In the genomic region with DNA sequence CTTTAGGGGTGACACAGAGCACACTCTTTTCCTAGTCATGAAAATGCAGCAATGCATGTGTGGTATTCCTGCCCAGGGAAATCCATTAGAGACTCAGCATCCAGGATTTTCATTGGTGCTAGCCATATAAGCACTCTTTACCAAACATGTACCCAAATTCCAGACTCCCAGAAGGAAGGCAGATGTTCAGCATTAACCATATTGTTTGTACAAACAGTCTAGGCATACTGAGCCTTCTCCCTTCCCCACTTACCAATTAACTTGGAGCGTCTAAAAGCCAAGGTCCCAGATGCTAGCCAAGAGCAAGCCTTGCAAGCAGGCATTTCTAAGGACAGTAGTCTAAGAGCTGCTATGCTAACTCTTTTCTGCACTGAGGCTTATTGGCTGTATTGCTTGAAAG, we compare ENCODE assay signal across 14 cellular contexts. TPM values are rescaled to one million over a fixed set of nuclear protein-coding genes. Genes with fewer than 3 reads are reported as not detected.
A peak's percentile ranks its signal among the peaks of the same experiment; 100 is the strongest.
DNase-seq lines count a peak whose midpoint lies in the region; ATAC-seq and TF ChIP-seq lines count a peak whose summit lies in the region.
"Had no signal": no experiment of that assay in that cellular context is flagged by ENCODE, and none has a peak within 500 bp of the region (broad histone marks: within the 10 kb centered on the region; RNA-seq: fewer than 3 reads in every experiment).

No MANE protein-coding gene starts in this region.

- H3K27me3 ChIP-seq in BJ (ENCODE audit: control insufficient read depth, insufficient read depth, low read length): no peaks in the 10 kb centered on the region
- H3K27me3 ChIP-seq: BE2C had no signal

- intact Hi-C loops in activated T-helper 1 cell treated with anti-CD3 and anti-CD28 coated beads, Interleukin-12 subunit alpha, Interleukin-12 subunit beta, Interleukin-2, Interleukin-4 antibody, amounts not matched to agents 30 ng/mL and 10 ng/mL and 1 ng/mL, durations not matched to agents 14 hours and 24 hours and 36 hours (cut with micrococcal nuclease): no loop called here
- intact Hi-C loops in mucosa of descending colon (cut with DNase I, micrococcal nuclease): no loop called here

- H3K4me3 Mint-ChIP-seq in activated T-helper 1 cell treated with anti-CD3 and anti-CD28 coated beads, Interleukin-12 subunit alpha, Interleukin-12 subunit beta, Interleukin-2, Interleukin-4 antibody, amounts not matched to agents 30 ng/mL and 10 ng/mL and 1 ng/mL, durations not matched to agents 14 hours and 24 hours and 36 hours: no peak overlapping the region

- H3K4me1 Mint-ChIP-seq in activated T-helper 1 cell treated with anti-CD3 and anti-CD28 coated beads, Interleukin-12 subunit alpha, Interleukin-12 subunit beta, Interleukin-2, Interleukin-4 antibody, amounts not matched to agents 30 ng/mL and 10 ng/mL and 1 ng/mL, durations not matched to agents 14 hours and 24 hours and 36 hours (ENCODE audit: low read depth): peaks cover 22% of the 10 kb centered on the region

- TF ChIP-seq CTCF in BJ (IDR thresholded peaks at IDR 0.05; ENCODE audit: insufficient read depth, low read depth, low read length) (no peak), foreskin fibroblast (IDR thresholded peaks at IDR 0.05; ENCODE audit: low read depth, low read length) (no peak), mucosa of descending colon (IDR thresholded peaks at IDR 0.05) (no peak)

- H3K27me3 Mint-ChIP-seq in activated T-helper 1 cell treated with anti-CD3 and anti-CD28 coated beads, Interleukin-12 subunit alpha, Interleukin-12 subunit beta, Interleukin-2, Interleukin-4 antibody, amounts not matched to agents 30 ng/mL and 10 ng/mL and 1 ng/mL, durations not matched to agents 14 hours and 24 hours and 36 hours (ENCODE audit: insufficient read depth): no peaks in the 10 kb centered on the region

- peak overlapping the region; percentile 35 for H3K27ac Mint-ChIP-seq in activated T-helper 1 cell treated with anti-CD3 and anti-CD28 coated beads, Interleukin-12 subunit alpha, Interleukin-12 subunit beta, Interleukin-2, Interleukin-4 antibody, amounts not matched to agents 30 ng/mL and 10 ng/mL and 1 ng/mL, durations not matched to agents 14 hours and 24 hours and 36 hours

- ATAC-seq in HG02610 (IDR thresholded peaks at IDR 0.05; ENCODE audit: unreplicated experiment) (no peak), mucosa of descending colon (no peak)

- CTCF ChIA-PET in BJ (lab: Yijun Ruan, JAX): no interaction called here

- peaks cover 53% of the 10 kb centered on the region for H3K36me3 Mint-ChIP-seq in activated T-helper 1 cell treated with anti-CD3 and anti-CD28 coated beads, Interleukin-12 subunit alpha, Interleukin-12 subunit beta, Interleukin-2, Interleukin-4 antibody, amounts not matched to agents 30 ng/mL and 10 ng/mL and 1 ng/mL, durations not matched to agents 14 hours and 24 hours and 36 hours (ENCODE audit: low read depth)

- no peaks in the 10 kb centered on the region for H3K9me3 Mint-ChIP-seq in activated T-helper 1 cell treated with anti-CD3 and anti-CD28 coated beads, Interleukin-12 subunit alpha, Interleukin-12 subunit beta, Interleukin-2, Interleukin-4 antibody, amounts not matched to agents 30 ng/mL and 10 ng/mL and 1 ng/mL, durations not matched to agents 14 hours and 24 hours and 36 hours

- no peaks in the 10 kb centered on the region for H3K4me1 ChIP-seq in mucosa of descending colon (ENCODE audit: low read depth)
- H3K4me1 ChIP-seq: BE2C, HAP-1 had no signal

- peaks cover 16% of the 10 kb centered on the region for H3K36me3 ChIP-seq in BJ (ENCODE audit: control insufficient read depth, insufficient read depth, low read length)
- peaks cover 9% of the 10 kb centered on the region for H3K36me3 ChIP-seq in mucosa of descending colon (ENCODE audit: low read depth)

- no peaks in the 10 kb centered on the region for H3K9me3 ChIP-seq in mucosa of descending colon
- H3K9me3 ChIP-seq: BE2C, HAP-1 had no signal

- DNase-seq in BJ (ENCODE audit: low read depth): peak; percentile 32
- peak; percentile 5 for DNase-seq in GM03348 (ENCODE audit: low spot score)
- no peak for DNase-seq in activated T-helper 1 cell treated with anti-CD3 and anti-CD28 coated beads, Interleukin-12 subunit alpha, Interleukin-12 subunit beta, Interleukin-2, Interleukin-4 antibody, amounts not matched to agents 30 ng/mL and 10 ng/mL and 1 ng/mL, durations not matched to agents 14 hours and 24 hours and 36 hours (ENCODE audit: low spot score)
- DNase-seq in foreskin fibroblast: peak; percentile 21 to 58
- DNase-seq in mucosa of descending colon: no peak
- no peak for DNase-seq in germinal center (ENCODE audit: low spot score)
- DNase-seq: BE2C, NCI-H1436 treated with DMSO at 0.1 percent for 48 hours, NCI-H2081, NCI-H226, NCI-H526 had no signal

- POLR2A ChIA-PET in BJ (lab: Charles Lee): no interaction called here

- H3K4me3 ChIP-seq in BJ (ENCODE audit: low read depth, low read length) (no peak overlapping the region), foreskin fibroblast (ENCODE audit: low read depth in 1 of 2, low read length in 2 of 2) (no peak overlapping the region), mucosa of descending colon (no peak overlapping the region)
- H3K4me3 ChIP-seq: HAP-1 had no signal

RNA-seq across cellular contexts. Expression of a gene that starts 27.9 kb away (rescaled TPM):
- polyA plus RNA-seq in BJ (2011; rRNA removed): 12.6 and 23.3 TPM in 2 replicates
- 26.9 and 29.4 TPM in 2 replicates for polyA minus RNA-seq in BJ (2011; rRNA and poly(A)+ RNA removed)
- 19.8 and 21.3 TPM in 2 replicates for total RNA-seq in activated T-helper 1 cell treated with anti-CD3 and anti-CD28 coated beads, Interleukin-12 subunit alpha, Interleukin-12 subunit beta, Interleukin-2, Interleukin-4 antibody, amounts not matched to agents 30 ng/mL and 10 ng/mL and 1 ng/mL, durations not matched to agents 14 hours and 24 hours and 36 hours
- total RNA-seq in mucosa of descending colon: 10 to 100 TPM; 23.9 to 33.7 (median 27.2) TPM

RNA-seq across cellular contexts. Expression of a gene that starts 27.9 kb away (rescaled TPM):
- polyA plus RNA-seq in BJ (2011; rRNA removed): 55.2 and 76.3 TPM in 2 replicates
- polyA minus RNA-seq in BJ (2011; rRNA and poly(A)+ RNA removed): 36.7 and 64.9 TPM in 2 replicates
- 85.0 and 85.5 TPM in 2 replicates for total RNA-seq in activated T-helper 1 cell treated with anti-CD3 and anti-CD28 coated beads, Interleukin-12 subunit alpha, Interleukin-12 subunit beta, Interleukin-2, Interleukin-4 antibody, amounts not matched to agents 30 ng/mL and 10 ng/mL and 1 ng/mL, durations not matched to agents 14 hours and 24 hours and 36 hours
- total RNA-seq in mucosa of descending colon: 10 to 100 TPM; 60.6 to 91.9 (median 61.4) TPM

RNA-seq across cellular contexts. Expression of a gene that starts 38.1 kb away (rescaled TPM):
- 128 and 147 TPM in 2 replicates for polyA plus RNA-seq in BJ (2011; rRNA removed)
- 10.2 and 12.8 TPM in 2 replicates for polyA minus RNA-seq in BJ (2011; rRNA and poly(A)+ RNA removed)
- 250 and 270 TPM in 2 replicates for total RNA-seq in activated T-helper 1 cell treated with anti-CD3 and anti-CD28 coated beads, Interleukin-12 subunit alpha, Interleukin-12 subunit beta, Interleukin-2, Interleukin-4 antibody, amounts not matched to agents 30 ng/mL and 10 ng/mL and 1 ng/mL, durations not matched to agents 14 hours and 24 hours and 36 hours
- total RNA-seq in mucosa of descending colon: 10 to 100 TPM; 53.2 to 91.1 (median 53.5) TPM

RNA-seq across cellular contexts. Expression of a gene that starts 58.3 kb away (rescaled TPM):
- 0.02 TPM in 1 of 2 replicates, not detected in the other for polyA plus RNA-seq in BJ (2011; rRNA removed)
- polyA minus RNA-seq in BJ (2011; rRNA and poly(A)+ RNA removed): not detected in 2 replicates
- total RNA-seq in activated T-helper 1 cell treated with anti-CD3 and anti-CD28 coated beads, Interleukin-12 subunit alpha, Interleukin-12 subunit beta, Interleukin-2, Interleukin-4 antibody, amounts not matched to agents 30 ng/mL and 10 ng/mL and 1 ng/mL, durations not matched to agents 14 hours and 24 hours and 36 hours: 15.2 and 16.6 TPM in 2 replicates
- total RNA-seq in mucosa of descending colon: 1 to 10 TPM; 1.1 to 2.6 (median 1.5) TPM
- total RNA-seq: G401 had no signal

Comparison
In these comparisons a context has a peak if more than half of its experiments do, and no peak if none do; other contexts are left out.
1. DNase-seq: peak in BJ (single experiment), GM03348 (single experiment) and foreskin fibroblast (2 of 2); none in activated T-helper 1 cell treated with anti-CD3 and anti-CD28 coated beads, Interleukin-12 subunit alpha, Interleukin-12 subunit beta, Interleukin-2, Interleukin-4 antibody, amounts not matched to agents 30 ng/mL and 10 ng/mL and 1 ng/mL, durations not matched to agents 14 hours and 24 hours and 36 hours (single experiment), mucosa of descending colon (0 of 3) and germinal center (single experiment).